ENCODE assay signal across 23 cellular contexts in the genomic region with DNA sequence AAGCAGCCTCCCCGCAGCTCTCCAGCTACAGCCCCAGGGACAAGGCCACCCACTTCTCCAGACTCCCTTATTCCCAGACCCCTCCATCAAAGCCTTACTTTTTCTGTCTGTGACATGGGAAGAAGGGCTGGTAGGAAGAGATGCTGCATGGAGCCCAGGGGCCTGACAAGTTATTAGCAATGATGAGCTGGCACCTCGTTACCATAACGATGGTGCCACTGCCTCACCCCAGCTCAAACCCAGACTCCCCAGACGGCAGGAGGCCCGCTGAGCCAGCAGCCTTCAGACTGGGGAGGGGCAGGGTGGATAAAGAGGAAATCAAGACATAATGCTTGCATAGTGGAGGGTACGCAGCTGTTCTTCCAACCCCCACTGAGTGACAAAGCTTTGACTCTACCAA. TPM values are rescaled to one million over a fixed set of nuclear protein-coding genes. Genes with fewer than 3 reads are reported as not detected.
"Had no signal": no experiment of that assay in that cellular context is flagged by ENCODE, and none has a peak within 500 bp of the region (broad histone marks: within the 10 kb centered on the region; RNA-seq: fewer than 3 reads in every experiment).

No MANE protein-coding gene starts in this region.

- H3K4me3 Mint-ChIP-seq: activated naive CD8-positive, alpha-beta T cell treated with anti-CD3 and anti-CD28 coated beads, Interleukin-2, amount 10 ng/mL, durations not matched to agents 7 days and 5 days; mesothelial cell of epicardium; stimulated activated effector memory CD8-positive, alpha-beta T cell treated with anti-CD3 and anti-CD28 coated beads, Interleukin-12 subunit alpha, Interleukin-12 subunit beta, amount 100 ng/mL, for 72 hours; stimulated activated naive CD8-positive, alpha-beta T cell treated with anti-CD3 and anti-CD28 coated beads, Interleukin-15, amount 100 ng/mL, for 72 hours; WTC11 had no signal

- DNase-seq: activated CD4-positive, alpha-beta T cell treated with anti-CD3 and anti-CD28 coated beads, Interleukin-2, amount 50 U/mL, for 4 hours; activated CD8-positive, alpha-beta memory T cell treated with anti-CD3 and anti-CD28 coated beads for 24 hours; activated naive CD4-positive, alpha-beta T cell treated with Interleukin-2 at 50 U/mL for 16 hours; activated naive CD8-positive, alpha-beta T cell treated with anti-CD3 and anti-CD28 coated beads, Interleukin-2, amount 10 ng/mL, durations not matched to agents 7 days and 5 days; activated T-cell treated with anti-CD3 and anti-CD28 coated beads, Interleukin-2, amount 50 U/mL, for 48 hours; amniotic stem cell; gastrocnemius medialis; hippocampal formation; left ventricle myocardium inferior; right lobe of liver; stimulated activated CD4-positive, alpha-beta T cell treated with anti-CD3 and anti-CD28 coated beads, Interleukin-1b, Interleukin-23, amount 100 ng/mL, for 48 hours; stimulated activated naive CD8-positive, alpha-beta T cell treated with anti-CD3 and anti-CD28 coated beads, Interleukin-15, amount 100 ng/mL, for 72 hours; T-helper 1 cell; trophoblast cell had no signal

- H3K27ac Mint-ChIP-seq: activated naive CD8-positive, alpha-beta T cell treated with anti-CD3 and anti-CD28 coated beads, Interleukin-2, amount 10 ng/mL, durations not matched to agents 7 days and 5 days; mesothelial cell of epicardium; nephron; stimulated activated effector memory CD8-positive, alpha-beta T cell treated with anti-CD3 and anti-CD28 coated beads, Interleukin-12 subunit alpha, Interleukin-12 subunit beta, amount 100 ng/mL, for 72 hours; stimulated activated naive CD8-positive, alpha-beta T cell treated with anti-CD3 and anti-CD28 coated beads, Interleukin-15, amount 100 ng/mL, for 72 hours; WTC11 had no signal

- H3K27ac ChIP-seq: cardiac muscle cell, esophagus muscularis mucosa, gastrocnemius medialis, left ventricle myocardium inferior, right lobe of liver, skin epidermis, vagina had no signal

- H3K9me3 Mint-ChIP-seq: activated naive CD8-positive, alpha-beta T cell treated with anti-CD3 and anti-CD28 coated beads, Interleukin-2, amount 10 ng/mL, durations not matched to agents 7 days and 5 days; mesothelial cell of epicardium; stimulated activated effector memory CD8-positive, alpha-beta T cell treated with anti-CD3 and anti-CD28 coated beads, Interleukin-12 subunit alpha, Interleukin-12 subunit beta, amount 100 ng/mL, for 72 hours; WTC11 had no signal

- H3K4me3 ChIP-seq: cardiac muscle cell, esophagus muscularis mucosa, gastrocnemius medialis, left ventricle myocardium inferior, right lobe of liver, skin epidermis, vagina had no signal

- H3K36me3 Mint-ChIP-seq: activated naive CD8-positive, alpha-beta T cell treated with anti-CD3 and anti-CD28 coated beads, Interleukin-2, amount 10 ng/mL, durations not matched to agents 7 days and 5 days; mesothelial cell of epicardium; stimulated activated effector memory CD8-positive, alpha-beta T cell treated with anti-CD3 and anti-CD28 coated beads, Interleukin-12 subunit alpha, Interleukin-12 subunit beta, amount 100 ng/mL, for 72 hours; WTC11 had no signal

- H3K36me3 ChIP-seq: cardiac muscle cell, esophagus muscularis mucosa, gastrocnemius medialis, left ventricle myocardium inferior, right lobe of liver, vagina had no signal

- H3K9me3 ChIP-seq: esophagus muscularis mucosa, gastrocnemius medialis, left ventricle myocardium inferior, right lobe of liver, vagina had no signal

- ATAC-seq: gastrocnemius medialis; right lobe of liver; stimulated activated effector memory CD8-positive, alpha-beta T cell treated with anti-CD3 and anti-CD28 coated beads, Interleukin-12 subunit alpha, Interleukin-12 subunit beta, amount 100 ng/mL, for 72 hours; stimulated activated naive CD8-positive, alpha-beta T cell treated with anti-CD3 and anti-CD28 coated beads, Interleukin-15, amount 100 ng/mL, for 72 hours had no signal

RNA-seq across cellular contexts. Expression of a gene that starts 3.3 kb away (rescaled TPM):
- total RNA-seq: lung microvascular endothelial cell, vagina had no signal
